ENCODE assay signal across 11 cellular contexts in genomic region chr14:104248203-104249055, GRCh38.
"Had no signal": no experiment of that assay in that cellular context is flagged by ENCODE, and none has a peak within 500 bp of the region (broad histone marks: within the 10 kb centered on the region; RNA-seq: fewer than 3 reads in every experiment).

No MANE protein-coding gene starts in this region.

- DNase-seq: activated CD4-positive, alpha-beta memory T cell treated with anti-CD3 and anti-CD28 coated beads for 36 hours; activated CD4-positive, CD25-positive, alpha-beta regulatory T cell treated with anti-CD3 and anti-CD28 coated beads, Interleukin-2, amount 50 U/mL, for 72 hours; esophagus squamous epithelium; foreskin fibroblast; glutamatergic neuron; mesendoderm; SIG-M5 had no signal

- H3K27me3 ChIP-seq: esophagus squamous epithelium had no signal

- H3K4me1 ChIP-seq: breast epithelium, esophagus squamous epithelium, tibial artery had no signal

- H3K27me3 Mint-ChIP-seq: activated CD4-positive, alpha-beta memory T cell treated with anti-CD3 and anti-CD28 coated beads for 36 hours had no signal

- H3K36me3 ChIP-seq: breast epithelium, esophagus squamous epithelium, tibial artery had no signal

- H3K4me1 Mint-ChIP-seq: neural crest cell had no signal

- H3K9me3 Mint-ChIP-seq: neural crest cell had no signal

- H3K27ac Mint-ChIP-seq: activated CD4-positive, alpha-beta memory T cell treated with anti-CD3 and anti-CD28 coated beads for 36 hours had no signal

- H3K4me3 ChIP-seq: breast epithelium, esophagus squamous epithelium, skin epidermis, tibial artery had no signal

- H3K36me3 Mint-ChIP-seq: activated CD4-positive, alpha-beta memory T cell treated with anti-CD3 and anti-CD28 coated beads for 36 hours had no signal

- H3K4me3 Mint-ChIP-seq: activated CD4-positive, alpha-beta memory T cell treated with anti-CD3 and anti-CD28 coated beads for 36 hours; neural crest cell had no signal

- H3K27ac ChIP-seq: breast epithelium, esophagus squamous epithelium, skin epidermis, tibial artery had no signal
